25 cellular contexts compared by ENCODE assay signal in the genomic region with DNA sequence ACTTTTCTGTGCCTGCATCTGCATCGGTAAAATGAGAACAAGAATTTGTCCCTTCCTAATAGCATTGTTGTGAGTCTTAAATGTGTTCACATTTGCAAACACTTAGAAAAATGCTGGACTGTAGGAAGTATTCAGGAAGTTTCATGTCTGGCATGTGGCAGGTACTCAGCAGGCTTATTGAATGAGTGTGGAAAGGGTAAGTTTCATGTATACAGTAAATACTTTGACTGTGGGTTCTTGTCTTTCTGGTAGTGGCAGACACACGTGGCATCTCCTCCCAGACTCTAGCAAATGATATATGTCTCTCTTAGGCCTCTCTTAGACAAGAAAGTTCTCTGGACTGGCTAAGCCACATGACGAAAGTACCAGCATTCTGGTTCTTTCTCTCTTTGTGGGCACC.
"Had no signal": no experiment of that assay in that cellular context is flagged by ENCODE, and none has a peak within 500 bp of the region (broad histone marks: within the 10 kb centered on the region; RNA-seq: fewer than 3 reads in every experiment).

No MANE protein-coding gene starts in this region.

- H3K4me3 ChIP-seq: coronary artery, dorsolateral prefrontal cortex, gastroesophageal sphincter, heart left ventricle, hepatocyte, left ventricle myocardium inferior, lower lobe of right lung, mucosa of descending colon had no signal

- H3K4me2 ChIP-seq: hepatocyte had no signal

- H3K27ac ChIP-seq: coronary artery, dorsolateral prefrontal cortex, epithelial cell of prostate, foreskin keratinocyte, gastroesophageal sphincter, heart left ventricle, hepatocyte, left ventricle myocardium inferior, lower lobe of right lung had no signal

- H2AFZ ChIP-seq: hepatocyte had no signal

- H3K4me1 Mint-ChIP-seq: immature natural killer cell, mesothelial cell of epicardium, naive B cell had no signal

- DNase-seq: dermis blood vessel endothelial cell; dorsolateral prefrontal cortex; effector CD4-positive, alpha-beta T cell; effector memory CD4-positive, alpha-beta T cell; erythroblast; foreskin keratinocyte; heart left ventricle; hypothalamus; immature natural killer cell; islet precursor cell; kidney; kidney glomerular epithelial cell; left colon; left ventricle myocardium inferior; lower lobe of right lung; mesenchymal stem cell; mucosa of descending colon; naive B cell had no signal

- H3K4me1 ChIP-seq: foreskin keratinocyte, gastroesophageal sphincter, heart left ventricle, left ventricle myocardium inferior, lower lobe of right lung had no signal

- ATAC-seq: esophagus mucosa, foreskin keratinocyte, gastroesophageal sphincter, heart left ventricle, left colon, left lobe of liver, lower lobe of right lung, mucosa of descending colon had no signal

- H3K9me3 ChIP-seq: mucosa of descending colon had no signal

- H3K79me2 ChIP-seq: hepatocyte had no signal

- H3K36me3 Mint-ChIP-seq: immature natural killer cell, mesothelial cell of epicardium had no signal

- H3K27ac Mint-ChIP-seq: immature natural killer cell, mesothelial cell of epicardium had no signal

- H3K36me3 ChIP-seq: gastroesophageal sphincter, heart left ventricle, left ventricle myocardium inferior, lower lobe of right lung had no signal

- H3K27me3 ChIP-seq: dorsolateral prefrontal cortex, foreskin keratinocyte, hepatocyte had no signal

- H3K4me3 Mint-ChIP-seq: immature natural killer cell, mesothelial cell of epicardium, naive B cell had no signal
